8 cellular contexts compared by ENCODE assay signal in the genomic region with DNA sequence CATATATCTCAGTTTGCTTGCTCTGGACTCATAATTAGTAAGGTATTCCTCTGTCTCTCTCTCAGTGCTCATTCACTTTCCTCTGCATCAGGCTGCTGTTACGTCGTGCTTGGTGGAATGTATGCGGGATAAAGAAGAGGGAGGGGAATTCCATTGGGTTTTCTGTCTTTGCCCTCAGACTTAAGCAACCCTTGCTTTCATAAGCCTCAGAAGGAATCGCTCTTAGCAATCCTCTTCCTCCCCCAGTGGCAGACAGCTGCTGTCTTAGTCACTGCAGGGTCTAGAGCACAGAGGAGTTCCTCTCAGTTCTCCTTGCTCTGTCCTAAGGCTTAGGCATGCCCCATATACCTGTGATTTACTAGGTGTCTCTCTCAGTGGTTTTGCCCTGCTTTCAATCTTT.
DNase-seq lines count a peak whose midpoint lies in the region; ATAC-seq and TF ChIP-seq lines count a peak whose summit lies in the region.

No MANE protein-coding gene starts in this region.

- peak; percentile 34 for TF ChIP-seq CTCF in AG09309 (IDR thresholded peaks at IDR 0.05; ENCODE audit: control insufficient read depth, insufficient read depth, low read depth, low read length, missing control alignments)
- TF ChIP-seq CTCF in epithelial cell of esophagus (IDR thresholded peaks at IDR 0.05; ENCODE audit: insufficient read depth, low read depth, low read length, missing control alignments): no peak

- H3K4me1 ChIP-seq in effector memory CD4-positive, alpha-beta T cell (ENCODE audit: control insufficient read depth, insufficient read depth, low read length, poor library complexity, severe bottlenecking): no peaks in the 10 kb centered on the region

- no peak overlapping the region for H3K4me3 ChIP-seq in AG09309 (ENCODE audit: control insufficient read depth, low read depth, low read length)
- no peak overlapping the region for H3K4me3 ChIP-seq in epithelial cell of esophagus (ENCODE audit: low read length)
- no peak overlapping the region for H3K4me3 ChIP-seq in effector memory CD4-positive, alpha-beta T cell (ENCODE audit: insufficient read depth, low read depth, low read length, poor library complexity, severe bottlenecking)

- no peak overlapping the region for H3K27ac ChIP-seq in effector memory CD4-positive, alpha-beta T cell (ENCODE audit: insufficient read depth, low read length, poor library complexity, severe bottlenecking)

- H3K36me3 ChIP-seq in effector memory CD4-positive, alpha-beta T cell (ENCODE audit: control insufficient read depth, insufficient read depth, low read length): no peaks in the 10 kb centered on the region

- no peaks in the 10 kb centered on the region for H3K27me3 ChIP-seq in effector memory CD4-positive, alpha-beta T cell (replicated peaks; ENCODE audit: control insufficient read depth, insufficient read depth, low read length, poor library complexity, severe bottlenecking)

- peak; percentile 99 for ATAC-seq in GM19395 (IDR thresholded peaks at IDR 0.05; ENCODE audit: unreplicated experiment)
- peak; percentile 95 for ATAC-seq in HG03175 (IDR thresholded peaks at IDR 0.05; ENCODE audit: unreplicated experiment)

- DNase-seq in AG09309 (ENCODE audit: low read depth): peak; percentile 93
- DNase-seq in epithelial cell of esophagus (ENCODE audit: low read depth): peak; percentile 80
- DNase-seq in SKM-1 treated with dmso at 0.1 percent for 144 hours (lab: John Stamatoyannopoulos, UW; ENCODE audit: unreplicated experiment): no peak
- no peak for DNase-seq in globus pallidus (ENCODE audit: low spot score)
- DNase-seq in AML-193 (lab: John Stamatoyannopoulos, UW): no peak
- no peak for DNase-seq in effector memory CD4-positive, alpha-beta T cell

- no peaks in the 10 kb centered on the region for H3K9me3 ChIP-seq in effector memory CD4-positive, alpha-beta T cell (ENCODE audit: control insufficient read depth, low read length)

Comparison
In these comparisons a context has a peak if more than half of its experiments do, and no peak if none do; other contexts are left out.
1. DNase-seq: peak in AG09309 (single experiment) and epithelial cell of esophagus (single experiment); none in SKM-1 treated with dmso at 0.1 percent for 144 hours (single experiment), globus pallidus (single experiment), AML-193 (0 of 2) and effector memory CD4-positive, alpha-beta T cell (0 of 3).